17 cellular contexts compared by ENCODE assay signal in the genomic region with DNA sequence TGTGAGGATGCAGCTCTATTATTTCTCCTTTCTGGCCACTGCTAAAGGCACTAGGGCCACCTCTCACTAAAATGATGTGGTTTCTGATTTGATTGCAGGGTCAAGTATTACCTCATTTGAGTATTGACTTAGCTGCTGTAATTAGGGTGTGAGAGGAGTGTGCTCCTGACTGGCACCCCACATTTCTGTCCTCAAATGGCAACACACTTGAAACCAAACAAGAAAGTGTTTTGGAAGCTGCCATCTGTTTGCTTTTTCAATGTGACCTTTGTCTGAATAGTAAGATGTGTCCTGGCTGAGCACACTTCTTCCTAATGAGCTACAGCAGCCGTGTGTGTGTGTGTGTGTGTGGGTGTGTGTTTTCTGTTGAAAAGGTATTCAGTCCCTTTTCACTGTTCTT.
DNase-seq lines count a peak whose midpoint lies in the region; ATAC-seq lines count a peak whose summit lies in the region.
"Had no signal": no experiment of that assay in that cellular context is flagged by ENCODE, and none has a peak within 500 bp of the region (broad histone marks: within the 10 kb centered on the region; RNA-seq: fewer than 3 reads in every experiment).

No MANE protein-coding gene starts in this region.

- in situ Hi-C loops in KBM-7 (cut with MboI; ENCODE audit: low pct_unique_long_range_greater_than_20kb, low sequenced_read_pairs), result no loop called here

- no peak overlapping the region for H3K4me3 ChIP-seq in CD8-positive, alpha-beta memory T cell (ENCODE audit: low read length)
- H3K4me3 ChIP-seq: GM23248, PC-9, vagina had no signal

- CTCF ChIA-PET in CD8-positive, alpha-beta memory T cell (lab: Charles Lee), result no interaction called here

- no peaks in the 10 kb centered on the region for H3K9me3 ChIP-seq in CD8-positive, alpha-beta memory T cell (ENCODE audit: low read length)
- H3K9me3 ChIP-seq: vagina had no signal

- no peak for DNase-seq in CD8-positive, alpha-beta memory T cell
- DNase-seq in NCI-H1092 treated with DMSO at 0.1 percent for 48 hours (lab: John Stamatoyannopoulos, UW), result peak; percentile 45
- DNase-seq in NCI-H524 (lab: John Stamatoyannopoulos, UW), result peak; percentile 54 to 79
- no peak for DNase-seq in immature natural killer cell
- DNase-seq in KBM-7, result no peak
- DNase-seq in stimulated activated CD8-positive, alpha-beta memory T cell treated with anti-CD3 and anti-CD28 coated beads, Interleukin-4, amount 100 ng/mL, for 48 hours, result no peak
- DNase-seq in HPDE6-E6E7 (ENCODE audit: extremely low spot score), result no peak
- DNase-seq: CD8-positive, alpha-beta T cell; effector memory CD4-positive, alpha-beta T cell; GM23248; mammary epithelial cell; NCI-H1436; PC-9; stimulated activated naive CD8-positive, alpha-beta T cell treated with anti-CD3 and anti-CD28 coated beads, Interleukin-15, amount 100 ng/mL, for 72 hours had no signal

- H3K27me3 ChIP-seq in CD8-positive, alpha-beta memory T cell (ENCODE audit: insufficient read depth, low read length, poor library complexity, severe bottlenecking), result no peaks in the 10 kb centered on the region
- H3K27me3 ChIP-seq: vagina had no signal

- peaks cover 8 to 18% (median 13%) of the 10 kb centered on the region in 3 donors for H3K36me3 Mint-ChIP-seq in CD8-positive, alpha-beta memory T cell
- H3K36me3 Mint-ChIP-seq in immature natural killer cell, result peaks cover 3 to 8% (median 4%) of the 10 kb centered on the region in 3 donors

- H3K27me3 Mint-ChIP-seq in CD8-positive, alpha-beta memory T cell, result no peaks in the 10 kb centered on the region
- H3K27me3 Mint-ChIP-seq in immature natural killer cell (ENCODE audit: low read depth in 3 of 3), result peaks cover 0 to 2% (median 0%) of the 10 kb centered on the region in 3 donors
- H3K27me3 Mint-ChIP-seq: stimulated activated naive CD8-positive, alpha-beta T cell treated with anti-CD3 and anti-CD28 coated beads, Interleukin-15, amount 100 ng/mL, for 72 hours had no signal

- ATAC-seq in HG03045 (IDR thresholded peaks at IDR 0.05; ENCODE audit: unreplicated experiment), result no peak
- ATAC-seq: CD8-positive, alpha-beta T cell; stimulated activated naive CD8-positive, alpha-beta T cell treated with anti-CD3 and anti-CD28 coated beads, Interleukin-15, amount 100 ng/mL, for 72 hours had no signal

- no peaks in the 10 kb centered on the region for H3K36me3 ChIP-seq in CD8-positive, alpha-beta memory T cell (ENCODE audit: insufficient read depth, low read length)
- H3K36me3 ChIP-seq: vagina had no signal

- H3K4me1 ChIP-seq in CD8-positive, alpha-beta memory T cell (ENCODE audit: insufficient read depth, low read length), result no peaks in the 10 kb centered on the region
- H3K4me1 ChIP-seq: vagina had no signal

- H3K4me3 Mint-ChIP-seq in CD8-positive, alpha-beta memory T cell, result no peak overlapping the region
- H3K4me3 Mint-ChIP-seq in immature natural killer cell, result no peak overlapping the region
- H3K4me3 Mint-ChIP-seq: CD8-positive, alpha-beta T cell; stimulated activated naive CD8-positive, alpha-beta T cell treated with anti-CD3 and anti-CD28 coated beads, Interleukin-15, amount 100 ng/mL, for 72 hours had no signal

- POLR2A ChIA-PET in CD8-positive, alpha-beta memory T cell (lab: Charles Lee), result no interaction called here

- H3K4me1 Mint-ChIP-seq in CD8-positive, alpha-beta memory T cell, result peaks cover 20 to 26% (median 21%) of the 10 kb centered on the region in 3 donors
- peaks cover 15 to 18% of the 10 kb centered on the region in 2 donors for H3K4me1 Mint-ChIP-seq in immature natural killer cell

- no peak overlapping the region for H3K27ac ChIP-seq in CD8-positive, alpha-beta memory T cell (ENCODE audit: low read depth, low read length)
- H3K27ac ChIP-seq: GM23248, PC-9, vagina, VCaP had no signal

- H3K9me3 Mint-ChIP-seq in CD8-positive, alpha-beta memory T cell, result peaks cover 0 to 2% (median 0%) of the 10 kb centered on the region in 5 donors
- H3K9me3 Mint-ChIP-seq in immature natural killer cell, result no peaks in the 10 kb centered on the region
- H3K9me3 Mint-ChIP-seq: CD8-positive, alpha-beta T cell; stimulated activated naive CD8-positive, alpha-beta T cell treated with anti-CD3 and anti-CD28 coated beads, Interleukin-15, amount 100 ng/mL, for 72 hours had no signal

- H3K27ac Mint-ChIP-seq in CD8-positive, alpha-beta memory T cell, result peak overlapping the region in 5 of 8 donors; percentile 31 to 67 (median 42)
- H3K27ac Mint-ChIP-seq in immature natural killer cell, result peak overlapping the region in 5 of 6 donors; percentile 31 to 59 (median 37)

Comparison
In these comparisons a context has a peak if more than half of its experiments do, and no peak if none do; other contexts are left out.
1. DNase-seq: peak in NCI-H1092 treated with DMSO at 0.1 percent for 48 hours (single experiment) and NCI-H524 (2 of 2); none in CD8-positive, alpha-beta memory T cell (0 of 5), immature natural killer cell (0 of 3), KBM-7 (single experiment), stimulated activated CD8-positive, alpha-beta memory T cell treated with anti-CD3 and anti-CD28 coated beads, Interleukin-4, amount 100 ng/mL, for 48 hours (single experiment) and HPDE6-E6E7 (single experiment).